In genomic region chr3:66824450-66824849, GRCh38 we compare ENCODE assay signal across 8 cellular contexts.
"Had no signal": no experiment of that assay in that cellular context is flagged by ENCODE, and none has a peak within 500 bp of the region (broad histone marks: within the 10 kb centered on the region; RNA-seq: fewer than 3 reads in every experiment).

No MANE protein-coding gene starts in this region.

- H3K4me1 Mint-ChIP-seq: IgD-negative memory B cell had no signal

- H3K27ac Mint-ChIP-seq: GM23338, H9, IgD-negative memory B cell had no signal

- H2AFZ ChIP-seq: GM23338 had no signal

- ATAC-seq: GM23338 had no signal

- H3K4me3 Mint-ChIP-seq: GM23338, H9, IgD-negative memory B cell had no signal

- H3K4me3 ChIP-seq: GM23338 had no signal

- DNase-seq: H9, HCEC 1CT, KBM-7 had no signal

- H3K27ac ChIP-seq: HL-60 had no signal

- H3K4me2 ChIP-seq: GM23338 had no signal

- H3K9me3 Mint-ChIP-seq: GM23338, H9, IgD-negative memory B cell had no signal

- FAIRE-seq: H1, H54 had no signal
